ENCODE assay signal across 8 cellular contexts in genomic region chr3:37162501-37163245, GRCh38. TPM values are rescaled to one million over a fixed set of nuclear protein-coding genes. Genes with fewer than 3 reads are reported as not detected.
DNase-seq lines count a peak whose midpoint lies in the region; ATAC-seq and TF ChIP-seq lines count a peak whose summit lies in the region.

No MANE protein-coding gene starts in this region.

- 98 to 100% methylated on average over 3 of the region's 3 CpGs for WGBS in endodermal cell (ENCODE audit: insufficient coverage in 1 of 2, insufficient read length in 1 of 2), 2 experiments

- TF ChIP-seq CTCF in endodermal cell (conservative IDR thresholded peaks at IDR 0.05) (no peak), progenitor cell of endocrine pancreas (IDR thresholded peaks at IDR 0.05; ENCODE audit: unreplicated experiment) (no peak)

- DNase-seq in activated T-cell treated with anti-CD3 and anti-CD28 coated beads, Interleukin-2, amount 50 U/mL, for 24 hours: no peak
- DNase-seq in activated T-cell treated with anti-CD3 and anti-CD28 coated beads for 4 hours (no peak), SK-N-MC (ENCODE audit: low read depth, low spot score) (no peak), endodermal cell (no peak), progenitor cell of endocrine pancreas (ENCODE audit: low spot score, unreplicated experiment) (no peak), HEK293T (ENCODE audit: extremely low spot score) (no peak)

- H3K4me3 Mint-ChIP-seq in activated T-cell treated with anti-CD3 and anti-CD28 coated beads, Interleukin-2, amount 50 U/mL, for 24 hours: peak overlapping the region; percentile 28
- H3K4me3 Mint-ChIP-seq in endodermal cell: no peak overlapping the region
- no peak overlapping the region for H3K4me3 Mint-ChIP-seq in progenitor cell of endocrine pancreas (ENCODE audit: low read depth)

- no peaks in the 10 kb centered on the region for H3K4me1 ChIP-seq in endodermal cell (ENCODE audit: control insufficient read depth, insufficient read depth, low read length)

- no peak overlapping the region for H3K9ac ChIP-seq in SK-N-MC (ENCODE audit: insufficient read length)
- H3K9ac ChIP-seq in endodermal cell (ENCODE audit: extremely low read depth, low read length, poor library complexity, severe bottlenecking): no peak overlapping the region

- H3K27me3 ChIP-seq in endodermal cell (ENCODE audit: control insufficient read depth, insufficient read depth, low read length, poor library complexity, severe bottlenecking): no peaks in the 10 kb centered on the region

- CTCF ChIA-PET in HEK293T (lab: Yijun Ruan, JAX): no interaction called here

- H3K27ac ChIP-seq in SK-N-MC (peak overlapping the region; percentile 75), skin epidermis (peak overlapping the region in 11 of 21 experiments; percentile 4 to 67 (median 39)), endodermal cell (ENCODE audit: low read depth, low read length) (no peak overlapping the region)

- no peaks in the 10 kb centered on the region for H3K9me3 ChIP-seq in SK-N-MC (ENCODE audit: low read depth, low read length)
- H3K9me3 ChIP-seq in endodermal cell (ENCODE audit: control insufficient read depth, low read length): no peaks in the 10 kb centered on the region

- peak overlapping the region; percentile 87 for H3K27ac Mint-ChIP-seq in activated T-cell treated with anti-CD3 and anti-CD28 coated beads, Interleukin-2, amount 50 U/mL, for 24 hours
- H3K27ac Mint-ChIP-seq in endodermal cell (no peak overlapping the region), progenitor cell of endocrine pancreas (no peak overlapping the region)

- H3K4me1 Mint-ChIP-seq in activated T-cell treated with anti-CD3 and anti-CD28 coated beads, Interleukin-2, amount 50 U/mL, for 24 hours (ENCODE audit: low read depth): peaks cover 44% of the 10 kb centered on the region
- H3K4me1 Mint-ChIP-seq in endodermal cell (peaks cover 10% of the 10 kb centered on the region), progenitor cell of endocrine pancreas (ENCODE audit: low read depth) (no peaks in the 10 kb centered on the region)

- H3K36me3 ChIP-seq in SK-N-MC (ENCODE audit: insufficient read depth, low read length) (no peaks in the 10 kb centered on the region), endodermal cell (ENCODE audit: control insufficient read depth, insufficient read depth, low read length) (peaks cover 9% of the 10 kb centered on the region)

- no peak overlapping the region for H3K4me3 ChIP-seq in SK-N-MC
- no peak overlapping the region for H3K4me3 ChIP-seq in skin epidermis
- no peak overlapping the region for H3K4me3 ChIP-seq in endodermal cell (ENCODE audit: low read length)

- ATAC-seq in HG02852 (IDR thresholded peaks at IDR 0.05; ENCODE audit: unreplicated experiment): peak; percentile 83

- POLR2A ChIA-PET in HEK293T (lab: Yijun Ruan, JAX): no interaction called here

- H3K27me3 Mint-ChIP-seq in activated T-cell treated with anti-CD3 and anti-CD28 coated beads, Interleukin-2, amount 50 U/mL, for 24 hours: no peaks in the 10 kb centered on the region
- H3K27me3 Mint-ChIP-seq in endodermal cell (ENCODE audit: insufficient read depth) (no peaks in the 10 kb centered on the region), progenitor cell of endocrine pancreas (no peaks in the 10 kb centered on the region)

- H3K9me3 Mint-ChIP-seq in activated T-cell treated with anti-CD3 and anti-CD28 coated beads, Interleukin-2, amount 50 U/mL, for 24 hours: no peaks in the 10 kb centered on the region
- H3K9me3 Mint-ChIP-seq in endodermal cell (no peaks in the 10 kb centered on the region), progenitor cell of endocrine pancreas (ENCODE audit: low read depth) (no peaks in the 10 kb centered on the region)

- peaks cover 41% of the 10 kb centered on the region for H3K36me3 Mint-ChIP-seq in activated T-cell treated with anti-CD3 and anti-CD28 coated beads, Interleukin-2, amount 50 U/mL, for 24 hours (ENCODE audit: low read depth)
- peaks cover 28% of the 10 kb centered on the region for H3K36me3 Mint-ChIP-seq in endodermal cell (ENCODE audit: low read depth)
- H3K36me3 Mint-ChIP-seq in progenitor cell of endocrine pancreas (ENCODE audit: insufficient read depth): peaks cover 20% of the 10 kb centered on the region

TF ChIP-seq in HEK293T, 16 proteins besides CTCF, POLR2A, EP300 and RAD21:
- TF ChIP-seq FOXA1 (IDR thresholded peaks at IDR 0.05) (no peak), TARDBP (IDR thresholded peaks at IDR 0.05) (no peak)

RNA-seq across cellular contexts. Expression of gene LRRFIP2, which starts 11.7 kb away (rescaled TPM):
- total RNA-seq in endodermal cell (10 to 100 TPM; 32.6 to 34.6 TPM), progenitor cell of endocrine pancreas (48.0 and 49.3 TPM in 2 replicates)
- 31.6 TPM for polyA plus RNA-seq in endodermal cell (2013, experiment 1 of 2)
- polyA plus RNA-seq in endodermal cell (2013, experiment 2 of 2): 26.5 TPM
